Comparison of ENCODE assay signal across 20 cellular contexts in genomic region chr6:45698046-45698445, GRCh38.
DNase-seq lines count a peak whose midpoint lies in the region; ATAC-seq and TF ChIP-seq lines count a peak whose summit lies in the region.
"Had no signal": no experiment of that assay in that cellular context is flagged by ENCODE, and none has a peak within 500 bp of the region (broad histone marks: within the 10 kb centered on the region; RNA-seq: fewer than 3 reads in every experiment).

No MANE protein-coding gene starts in this region.

- TF ChIP-seq RAD21 in HCT116 (IDR thresholded peaks at IDR 0.05; ENCODE audit: low read depth), result no peak

- H4K20me1 ChIP-seq in HCT116 (ENCODE audit: insufficient read depth), result no peaks in the 10 kb centered on the region

- TF ChIP-seq POLR2A in HCT116 (IDR thresholded peaks at IDR 0.05; ENCODE audit: borderline replicate concordance, extremely low read depth, insufficient read depth, insufficient read length), result no peak

- H3K27me3 ChIP-seq in ACC112 (ENCODE audit: insufficient read depth, low read length) (no peaks in the 10 kb centered on the region), HCT116 (ENCODE audit: insufficient read depth, low read length) (no peaks in the 10 kb centered on the region), SJCRH30 (no peaks in the 10 kb centered on the region), lower lobe of right lung (ENCODE audit: low read depth) (no peaks in the 10 kb centered on the region)
- H3K27me3 ChIP-seq: cardiac muscle cell, tibial nerve had no signal

- no peaks in the 10 kb centered on the region for H3K9me3 ChIP-seq in HCT116 (ENCODE audit: control insufficient read depth in 1 of 2, insufficient read depth in 1 of 2, low read depth in 1 of 2, low read length in 2 of 2)
- H3K9me3 ChIP-seq in SJCRH30 (replicated peaks), result no peaks in the 10 kb centered on the region
- H3K9me3 ChIP-seq in lower lobe of right lung, result no peaks in the 10 kb centered on the region
- H3K9me3 ChIP-seq: tibial nerve had no signal

- H2AFZ ChIP-seq in ACC112 (ENCODE audit: low read length, unreplicated experiment) (no peak overlapping the region), HCT116 (ENCODE audit: low read depth, low read length, poor library complexity, severe bottlenecking) (no peak overlapping the region)
- H2AFZ ChIP-seq: parathyroid adenoma had no signal

- no peak for TF ChIP-seq CTCF in HCT116 (IDR thresholded peaks at IDR 0.05 in 2 of 3, conservative IDR thresholded peaks at IDR 0.05 in 1 of 3; ENCODE audit: borderline replicate concordance in 1 of 3, insufficient read depth in 1 of 3, low read depth in 2 of 3, low read length in 2 of 3)
- no peak for TF ChIP-seq CTCF in fibroblast of the aortic adventitia (IDR thresholded peaks at IDR 0.05; ENCODE audit: insufficient read depth, low read length)
- TF ChIP-seq CTCF in lower lobe of right lung (IDR thresholded peaks at IDR 0.05), result no peak

- RAD21 ChIA-PET in HCT116 (lab: Charles Lee; ENCODE audit: low non-redundant PET in 1 of 2, low total read pairs in 2 of 2, uncharacterized antibody in 2 of 2, unreplicated experiment in 2 of 2), result no interaction called here

- H3K4me3 ChIP-seq in ACC112 (ENCODE audit: low read depth, low read length), result no peak overlapping the region
- H3K4me3 ChIP-seq in HCT116 (replicated peaks in 1 of 2; ENCODE audit: low read depth in 1 of 2, low read length in 2 of 2), result no peak overlapping the region
- no peak overlapping the region for H3K4me3 ChIP-seq in SJCRH30
- no peak overlapping the region for H3K4me3 ChIP-seq in fibroblast of the aortic adventitia (ENCODE audit: low read depth, low read length)
- H3K4me3 ChIP-seq in lower lobe of right lung, result no peak overlapping the region
- H3K4me3 ChIP-seq: cardiac muscle cell, tibial nerve had no signal

- intact Hi-C loops in HCT116 (cut with micrococcal nuclease) (no loop called here), lower lobe of right lung (cut with DNase I) (no loop called here)

- POLR2A ChIA-PET in HCT116 (lab: Charles Lee), result no interaction called here

- H3K36me3 ChIP-seq in ACC112 (ENCODE audit: insufficient read depth, low read length) (no peaks in the 10 kb centered on the region), HCT116 (ENCODE audit: control insufficient read depth in 1 of 2, insufficient read depth in 2 of 2, low read length in 2 of 2) (no peaks in the 10 kb centered on the region), SJCRH30 (no peaks in the 10 kb centered on the region), lower lobe of right lung (no peaks in the 10 kb centered on the region)
- H3K36me3 ChIP-seq: cardiac muscle cell, tibial nerve had no signal

- no peak for DNase-seq in HCT116 (ENCODE audit: low read depth, low spot score)
- no peak for DNase-seq in SJCRH30
- peak; percentile 91 for DNase-seq in fibroblast of the aortic adventitia (ENCODE audit: low read depth)
- no peak for DNase-seq in activated CD8-positive, alpha-beta memory T cell treated with anti-CD3 and anti-CD28 coated beads, Interleukin-2, amount 50 U/mL, for 4 hours
- DNase-seq in lower lobe of right lung, result no peak
- no peak for DNase-seq in activated T-cell treated with anti-CD3 and anti-CD28 coated beads, Interleukin-2, amount 50 U/mL, for 48 hours
- DNase-seq in NCI-H2081 treated with DMSO at 0.1 percent for 48 hours (lab: John Stamatoyannopoulos, UW), result no peak
- DNase-seq: activated CD4-positive, alpha-beta T cell treated with anti-CD3 and anti-CD28 coated beads, Interleukin-2, amount 10 ng/mL, durations not matched to agents 24 days and 14 days; activated naive CD8-positive, alpha-beta T cell treated with anti-CD3 and anti-CD28 coated beads, Interleukin-2, amount 10 ng/mL, durations not matched to agents 7 days and 5 days; activated T-cell treated with anti-CD3 and anti-CD28 coated beads, Interleukin-2, amount 50 U/mL, for 4 hours; CD4-positive, alpha-beta T cell; DMS79 treated with DMSO at 0.1 percent for 48 hours; hypothalamus; SHP77 treated with DMSO at 0.1 percent for 48 hours; small intestine had no signal

- CTCF ChIA-PET in HCT116 (lab: Charles Lee), result interaction anchor here (0.6 to 1.0 kb wide), 3 partner anchors 16 to 264 kb away, joined by 3 to 4 read pairs (median 3); no protein-coding TSS in a partner anchor

- no peak overlapping the region for H3K9ac ChIP-seq in HCT116 (ENCODE audit: low read length)
- H3K9ac ChIP-seq: parathyroid adenoma had no signal

- H3K79me2 ChIP-seq in ACC112 (ENCODE audit: control insufficient read depth, insufficient read depth, low read length, unreplicated experiment) (no peaks in the 10 kb centered on the region), HCT116 (ENCODE audit: insufficient read depth, low read length) (no peaks in the 10 kb centered on the region)
- H3K79me2 ChIP-seq: parathyroid adenoma had no signal

- ATAC-seq in HCT116 (peak; percentile 42), lower lobe of right lung (no peak)
- ATAC-seq: activated T-cell treated with anti-CD3 and anti-CD28 coated beads, Interleukin-2, amount 50 U/mL, for 4 hours; left lobe of liver had no signal

- peak overlapping the region; percentile 69 for H3K4me2 ChIP-seq in HCT116 (ENCODE audit: low read length)

- H3K27ac ChIP-seq in ACC112 (ENCODE audit: low read depth, low read length) (peak overlapping the region; percentile 91), HCT116 (ENCODE audit: low read depth, low read length) (no peak overlapping the region), SJCRH30 (peak overlapping the region; percentile 37; the same call in 1 of the 2 replicates), lower lobe of right lung (no peak overlapping the region)
- H3K27ac ChIP-seq: cardiac muscle cell, parathyroid adenoma, tibial nerve had no signal

- H3K4me1 ChIP-seq in ACC112 (ENCODE audit: control insufficient read depth, insufficient read depth, low read length, unreplicated experiment) (peaks cover 34% of the 10 kb centered on the region), HCT116 (ENCODE audit: control insufficient read depth in 1 of 2, insufficient read depth in 2 of 2, low read length in 2 of 2) (peaks cover 0 to 24% of the 10 kb centered on the region in 2 experiments; a peak in 3 of 4 replicates), SJCRH30 (peaks cover 12% of the 10 kb centered on the region), lower lobe of right lung (no peaks in the 10 kb centered on the region)
- H3K4me1 ChIP-seq: parathyroid adenoma, tibial nerve had no signal

- no TSS peak for BruUV-seq in HCT116 (replicated peaks; lab: Mats Ljungman, UMichigan)

- no peaks in the 10 kb centered on the region for H3K9me2 ChIP-seq in HCT116 (ENCODE audit: insufficient read depth)

TF ChIP-seq in HCT116, 20 proteins besides CTCF, POLR2A, EP300 and RAD21:
- TF ChIP-seq, protein P1, sequence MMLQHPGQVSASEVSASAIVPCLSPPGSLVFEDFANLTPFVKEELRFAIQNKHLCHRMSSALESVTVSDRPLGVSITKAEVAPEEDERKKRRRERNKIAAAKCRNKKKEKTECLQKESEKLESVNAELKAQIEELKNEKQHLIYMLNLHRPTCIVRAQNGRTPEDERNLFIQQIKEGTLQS (IDR thresholded peaks at IDR 0.05), result no peak
- no peak for TF ChIP-seq EZH2 (IDR thresholded peaks at IDR 0.05)

Comparison
In these comparisons a context has a peak if more than half of its experiments do, and no peak if none do; other contexts are left out.
1. H3K27ac ChIP-seq: peak in ACC112 (single experiment) and SJCRH30 (single experiment); none in HCT116 (single experiment) and lower lobe of right lung (single experiment).